Comparison of ENCODE assay signal across 1 cellular context in genomic region chr3:123015596-123015995, GRCh38.
TF ChIP-seq lines count a peak whose summit lies in the region.

No MANE protein-coding gene starts in this region.

TF ChIP-seq in HCT116, 20 proteins besides CTCF, POLR2A, EP300 and RAD21 (continued from another document):
- TF ChIP-seq REST (IDR thresholded peaks at IDR 0.05; ENCODE audit: low read depth) (no peak), FOSL1 (IDR thresholded peaks at IDR 0.05; ENCODE audit: low read depth) (no peak), EZH2phosphoT487 (IDR thresholded peaks at IDR 0.05; ENCODE audit: borderline replicate concordance) (no peak), SIN3A (IDR thresholded peaks at IDR 0.05; ENCODE audit: low read depth) (no peak), POLR2AphosphoS5 (IDR thresholded peaks at IDR 0.05; ENCODE audit: low read depth, low read length) (no peak), SP1 (IDR thresholded peaks at IDR 0.05; ENCODE audit: low read depth) (no peak), ZNF274 (IDR thresholded peaks at IDR 0.05; ENCODE audit: low read depth, low read length) (no peak), EGR1 (IDR thresholded peaks at IDR 0.05; ENCODE audit: low read depth) (no peak), CEBPB (IDR thresholded peaks at IDR 0.05; ENCODE audit: low read depth) (no peak), ZFX (IDR thresholded peaks at IDR 0.05) (no peak), ZBTB33 (IDR thresholded peaks at IDR 0.05; ENCODE audit: extremely low read depth, insufficient replicate concordance, low read length) (no peak), CBX3 (IDR thresholded peaks at IDR 0.05; ENCODE audit: low read depth) (no peak), ELF1 (IDR thresholded peaks at IDR 0.05; ENCODE audit: borderline replicate concordance, low read depth) (no peak)
- TF ChIP-seq, protein P1, sequence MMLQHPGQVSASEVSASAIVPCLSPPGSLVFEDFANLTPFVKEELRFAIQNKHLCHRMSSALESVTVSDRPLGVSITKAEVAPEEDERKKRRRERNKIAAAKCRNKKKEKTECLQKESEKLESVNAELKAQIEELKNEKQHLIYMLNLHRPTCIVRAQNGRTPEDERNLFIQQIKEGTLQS (IDR thresholded peaks at IDR 0.05) = no peak
- TF ChIP-seq, protein P2, sequence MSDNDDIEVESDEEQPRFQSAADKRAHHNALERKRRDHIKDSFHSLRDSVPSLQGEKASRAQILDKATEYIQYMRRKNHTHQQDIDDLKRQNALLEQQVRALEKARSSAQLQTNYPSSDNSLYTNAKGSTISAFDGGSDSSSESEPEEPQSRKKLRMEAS (IDR thresholded peaks at IDR 0.05) = no peak
